In the genomic region with DNA sequence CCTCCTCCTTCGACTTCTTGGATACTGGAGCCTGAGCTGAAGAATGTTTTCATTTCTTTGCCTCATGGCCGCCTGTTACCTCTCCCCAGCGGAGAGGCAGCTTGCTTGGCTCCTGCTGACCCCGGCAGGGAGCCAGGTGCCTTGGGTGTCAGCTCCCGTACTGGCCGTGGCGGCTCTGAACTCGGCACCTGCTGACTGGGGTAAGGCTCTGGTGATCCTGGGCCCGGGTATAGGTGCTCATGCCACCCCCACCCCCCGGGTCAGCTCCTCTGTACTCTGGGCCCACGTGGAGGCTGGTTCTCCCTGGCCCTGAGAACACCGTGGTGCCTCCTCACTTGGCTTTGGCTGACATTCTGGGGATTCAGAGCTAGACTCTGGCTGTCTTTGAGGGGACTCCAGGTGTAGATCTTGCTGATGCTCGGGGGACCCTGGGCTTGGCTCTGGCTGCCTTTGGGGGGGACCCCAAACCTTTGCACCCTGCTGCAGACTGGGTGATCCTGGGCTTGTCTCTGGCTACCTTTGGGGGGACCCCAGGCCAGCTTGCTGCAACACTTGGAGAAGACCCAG, we compare ENCODE assay signal across 2 cellular contexts. TPM values are rescaled to one million over a fixed set of nuclear protein-coding genes. Genes with fewer than 3 reads are reported as not detected.
"Had no signal": no experiment of that assay in that cellular context is flagged by ENCODE, and none has a peak within 500 bp of the region (broad histone marks: within the 10 kb centered on the region; RNA-seq: fewer than 3 reads in every experiment).

No MANE protein-coding gene starts in this region.

RNA-seq across cellular contexts. Expression of gene FLT4, which starts 22.6 kb away (rescaled TPM):
- total RNA-seq: HepG2, HT-29 had no signal
- polyA plus RNA-seq: HepG2 had no signal
